In the genomic region with DNA sequence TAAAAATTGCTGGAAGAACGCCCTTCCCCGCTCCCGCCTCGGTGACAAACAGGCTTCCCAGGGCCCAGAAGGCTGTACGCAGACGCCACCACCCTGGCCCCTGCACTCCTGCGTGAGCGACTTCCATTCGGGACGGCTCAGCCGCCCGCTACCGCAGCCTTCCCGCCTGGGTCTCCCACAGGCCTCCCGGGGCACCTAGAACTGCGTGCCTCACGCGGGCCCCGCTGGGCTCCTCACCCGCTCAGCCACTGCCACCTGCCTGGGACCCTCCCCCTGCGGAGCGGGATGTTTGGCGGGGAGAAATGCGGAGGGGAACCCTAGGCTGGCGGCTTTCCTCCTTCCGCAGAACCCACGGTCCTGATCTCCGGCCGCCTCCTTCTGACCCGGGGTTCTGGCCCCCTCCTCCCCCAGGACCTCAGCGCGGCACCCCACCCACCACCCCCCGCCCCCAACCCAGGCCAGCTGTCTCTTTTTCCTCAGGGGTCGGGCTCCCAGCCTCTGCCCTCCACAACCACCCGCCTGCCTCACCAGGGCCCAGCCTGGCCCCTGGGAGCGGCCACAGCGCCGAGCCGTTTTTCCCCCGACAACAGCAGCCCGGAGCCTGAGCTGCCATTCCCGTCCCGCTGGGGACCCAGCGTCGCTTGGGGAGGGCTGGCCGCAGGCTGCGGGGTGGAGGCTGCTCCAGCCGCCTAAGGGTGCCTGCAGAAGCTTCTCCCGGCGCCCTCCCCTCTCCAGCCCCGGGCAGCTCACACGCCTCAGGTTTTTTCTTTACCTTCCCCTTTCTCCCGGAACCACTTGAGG, we compare ENCODE assay signal across 8 cellular contexts. TPM values are rescaled to one million over a fixed set of nuclear protein-coding genes. Genes with fewer than 3 reads are reported as not detected.
A peak's percentile ranks its signal among the peaks of the same experiment; 100 is the strongest.
DNase-seq lines count a peak whose midpoint lies in the region; ATAC-seq and TF ChIP-seq lines count a peak whose summit lies in the region.

No MANE protein-coding gene starts in this region.

- H3K4me3 ChIP-seq in adipocyte (ENCODE audit: low read length), result peak overlapping the region; percentile 83
- H3K4me3 ChIP-seq in heart left ventricle, result peak overlapping the region; percentile 34 to 82 (median 64)
- H3K4me3 ChIP-seq in osteoblast (ENCODE audit: insufficient read depth, low read length), result peak overlapping the region; percentile 76

- TF ChIP-seq POLR2A in heart left ventricle (IDR thresholded peaks at IDR 0.05), result no peak

- H3K79me2 ChIP-seq in osteoblast (ENCODE audit: insufficient read depth, low read length), result no peaks in the 10 kb centered on the region

- H4K20me1 ChIP-seq in osteoblast (ENCODE audit: insufficient read depth, low read length), result no peaks in the 10 kb centered on the region

- H2AFZ ChIP-seq in osteoblast (ENCODE audit: low read length), result peak overlapping the region; percentile 93

- WGBS in heart left ventricle, 4 donors, result 2 to 4% (median 2%) methylated on average over 25 to 53 of the region's 53 CpGs

- H3K36me3 ChIP-seq in adipocyte (ENCODE audit: control insufficient read depth, insufficient read depth, low read length, severe bottlenecking) (no peaks in the 10 kb centered on the region), heart left ventricle (no peaks in the 10 kb centered on the region), osteoblast (ENCODE audit: insufficient read depth, low read length) (no peaks in the 10 kb centered on the region)

- H3K4me1 ChIP-seq in adipocyte (ENCODE audit: control insufficient read depth, insufficient read depth, low read length), result no peaks in the 10 kb centered on the region
- peaks cover 0 to 23% (median 0%) of the 10 kb centered on the region in 12 donors for H3K4me1 ChIP-seq in heart left ventricle
- no peaks in the 10 kb centered on the region for H3K4me1 ChIP-seq in osteoblast (ENCODE audit: insufficient read depth, low read length)

- peak overlapping the region; percentile 70 for H3K9ac ChIP-seq in adipocyte (ENCODE audit: low read length)

- ATAC-seq in heart left ventricle, result peak; percentile 71 to 88 (median 88)

- peaks cover 2% of the 10 kb centered on the region for H3K27me3 ChIP-seq in adipocyte (replicated peaks; ENCODE audit: control insufficient read depth, insufficient read depth, low read length)
- H3K27me3 ChIP-seq in heart left ventricle, result no peaks in the 10 kb centered on the region
- H3K27me3 ChIP-seq in osteoblast (ENCODE audit: insufficient read depth, low read length), result no peaks in the 10 kb centered on the region

- intact Hi-C loops in heart left ventricle (cut with DNase I), result no loop called here

- H3K9me3 ChIP-seq in adipocyte (ENCODE audit: control insufficient read depth, low read length) (no peaks in the 10 kb centered on the region), heart left ventricle (no peaks in the 10 kb centered on the region), osteoblast (ENCODE audit: low read depth, low read length) (no peaks in the 10 kb centered on the region)

- H3K4me2 ChIP-seq in osteoblast (ENCODE audit: insufficient read depth, low read length), result peak overlapping the region; percentile 89

- H3K27ac ChIP-seq in heart left ventricle (peak overlapping the region in 11 of 12 donors; percentile 66 to 85 (median 78)), osteoblast (ENCODE audit: low read depth, low read length) (no peak overlapping the region)

- TF ChIP-seq CTCF in heart left ventricle (IDR thresholded peaks at IDR 0.05) (no peak), osteoblast (IDR thresholded peaks at IDR 0.05; ENCODE audit: extremely low read depth, low read depth, low read length) (no peak)

- peak; percentile 41 for DNase-seq in DMS114 treated with DMSO at 0.1 percent for 48 hours (lab: John Stamatoyannopoulos, UW; ENCODE audit: unreplicated experiment)
- peak; percentile 53 for DNase-seq in NCI-H2107 (lab: John Stamatoyannopoulos, UW)
- peak; percentile 60 for DNase-seq in adipocyte (ENCODE audit: low read depth)
- DNase-seq in heart left ventricle, result peak; percentile 37 to 77 (median 50)
- peak; percentile 96 for DNase-seq in osteoblast (ENCODE audit: insufficient read length, low spot score, missing footprints)
- DNase-seq in NOMO-1 treated with DMSO at 0.1 percent for 48 hours (lab: John Stamatoyannopoulos, UW; ENCODE audit: unreplicated experiment), result no peak
- DNase-seq in NCI-H1048 (lab: John Stamatoyannopoulos, UW), result no peak
- no peak for DNase-seq in NCI-H128 (lab: John Stamatoyannopoulos, UW; ENCODE audit: unreplicated experiment)

RNA-seq across cellular contexts. Expression of a gene that starts 27.6 kb away (rescaled TPM):
- total RNA-seq in heart left ventricle, result 100 to 1,000 TPM; 143 to 343 (median 257) TPM
- polyA plus RNA-seq in heart left ventricle, result 100 to 1,000 TPM; 180 to 244 TPM
- total RNA-seq in osteoblast, result 86.0 and 86.1 TPM in 2 replicates

RNA-seq across cellular contexts. Expression of a gene that starts 47.8 kb away (rescaled TPM):
- total RNA-seq in heart left ventricle (100 to 1,000 TPM in 5 of 9 donors, 10 to 100 TPM in 4; 71.7 to 161 (median 119) TPM), osteoblast (467 and 473 TPM in 2 replicates)
- 100 to 1,000 TPM in 1 of 2 donors, 10 to 100 TPM in 1; 55.4 to 290 TPM for polyA plus RNA-seq in heart left ventricle

Comparison
In these comparisons a context has a peak if more than half of its experiments do, and no peak if none do; other contexts are left out.
1. DNase-seq: peak in DMS114 treated with DMSO at 0.1 percent for 48 hours (single experiment), NCI-H2107 (single experiment), adipocyte (single experiment), heart left ventricle (5 of 5) and osteoblast (single experiment); none in NOMO-1 treated with DMSO at 0.1 percent for 48 hours (single experiment), NCI-H1048 (single experiment) and NCI-H128 (single experiment).
2. Peak in every context shown above with its lines, with median percentiles within 50 percentile points of each other: H3K4me3 ChIP-seq.